ENCODE assay signal across 8 cellular contexts in genomic region chr1:52056110-52056936, GRCh38. TPM values are rescaled to one million over a fixed set of nuclear protein-coding genes. Genes with fewer than 3 reads are reported as not detected.
DNase-seq lines count a peak whose midpoint lies in the region; ATAC-seq, FAIRE-seq and TF ChIP-seq lines count a peak whose summit lies in the region.

Gene BTF3L4 (plus strand): TSS chr1:52056295. CDS start chr1:52059848, 3,553 bp downstream.

- peaks cover 9% of the 10 kb centered on the region; the same call in 1 of the 2 replicates for H4K20me1 ChIP-seq in SK-N-SH (ENCODE audit: insufficient read depth)

- H3K36me3 ChIP-seq in GM06990 (ENCODE audit: control insufficient read depth, insufficient read depth, low read length) = peaks cover 5% of the 10 kb centered on the region
- H3K36me3 ChIP-seq in SK-N-SH (replicated peaks in 1 of 2; ENCODE audit: control insufficient read depth in 1 of 2, insufficient read depth in 2 of 2, low read length in 1 of 2) = peaks cover 25 to 40% of the 10 kb centered on the region in 2 experiments
- H3K36me3 ChIP-seq in neutrophil = peaks cover 24% of the 10 kb centered on the region

- H3K4me1 ChIP-seq in SK-N-SH (ENCODE audit: control insufficient read depth in 1 of 2, insufficient read depth in 2 of 2, low read depth in 1 of 2, low read length in 1 of 2) (peaks cover 13 to 21% of the 10 kb centered on the region in 2 experiments), neutrophil (ENCODE audit: control insufficient read depth in 1 of 2, insufficient read depth in 1 of 2, low read depth in 1 of 2, low read length in 1 of 2) (peaks cover 26 to 36% of the 10 kb centered on the region in 2 experiments)

- H3K27ac Mint-ChIP-seq in activated naive CD4-positive, alpha-beta T cell treated with anti-CD3 and anti-CD28 coated beads, Interleukin-2, amount 10 ng/mL, durations not matched to agents 7 days and 5 days = peak within 1 kb of the TSS; percentile 97

- DNase-seq in GM06990 (ENCODE audit: extremely low read depth, insufficient read length) = peak; percentile 88
- DNase-seq in NCI-H1092 (lab: John Stamatoyannopoulos, UW) = peak; percentile 92
- peak; percentile 93 for DNase-seq in SK-N-SH
- peak; percentile 98 for DNase-seq in activated naive CD4-positive, alpha-beta T cell treated with anti-CD3 and anti-CD28 coated beads, Interleukin-2, amount 10 ng/mL, durations not matched to agents 7 days and 5 days
- peak; percentile 88 for DNase-seq in frontal cortex (ENCODE audit: low spot score in 2 of 2)
- peak; percentile 66 to 98 (median 93) for DNase-seq in substantia nigra (lab: John Stamatoyannopoulos, UW)

- CTCF ChIA-PET in SK-N-SH (lab: Yijun Ruan, JAX) = interaction anchor here (1.1 to 2.4 kb wide), 2 partner anchors 15 to 23 kb away, joined by 3 to 9 read pairs; partner anchors contain the start of gene KTI12
- CTCF ChIA-PET in activated naive CD4-positive, alpha-beta T cell treated with anti-CD3 and anti-CD28 coated beads, Interleukin-2, amount 10 ng/mL, durations not matched to agents 7 days and 5 days (lab: Charles Lee) = interaction anchor here (1.2 kb wide), 1 partner anchor 71 kb away, joined by 3 read pairs; no protein-coding TSS in a partner anchor

- peaks cover 28% of the 10 kb centered on the region for H3K36me3 Mint-ChIP-seq in activated naive CD4-positive, alpha-beta T cell treated with anti-CD3 and anti-CD28 coated beads, Interleukin-2, amount 10 ng/mL, durations not matched to agents 7 days and 5 days

- peak within 1 kb of the TSS; percentile 92 for H3K4me2 ChIP-seq in SK-N-SH

- no peak for TF ChIP-seq CTCF in GM06990 (IDR thresholded peaks at IDR 0.05; ENCODE audit: insufficient read depth, low read length, poor library complexity, severe bottlenecking)
- TF ChIP-seq CTCF in SK-N-SH (IDR thresholded peaks at IDR 0.05) = no peak
- TF ChIP-seq CTCF in neutrophil (IDR thresholded peaks at IDR 0.05) = no peak

- peak within 1 kb of the TSS; percentile 83 for H2AFZ ChIP-seq in SK-N-SH (ENCODE audit: low read depth)

- ATAC-seq in HG02571 (IDR thresholded peaks at IDR 0.05; ENCODE audit: unreplicated experiment) = peak; percentile 86

- peak within 1 kb of the TSS; percentile 87 for H3K9ac ChIP-seq in SK-N-SH

- H3F3A ChIP-seq in SK-N-SH (replicated peaks; ENCODE audit: insufficient read depth) = peaks cover 6% of the 10 kb centered on the region

- H3K4me1 Mint-ChIP-seq in activated naive CD4-positive, alpha-beta T cell treated with anti-CD3 and anti-CD28 coated beads, Interleukin-2, amount 10 ng/mL, durations not matched to agents 7 days and 5 days = peaks cover 52% of the 10 kb centered on the region

- 2% methylated on average over 15 of the region's 59 CpGs for whole genome bisulfite sequencing in SK-N-SH (ENCODE audit: low lambda C conversion rate)

- H3K4me3 ChIP-seq in GM06990 (replicated peaks; ENCODE audit: low read depth, low read length) (peak within 1 kb of the TSS; percentile 81), SK-N-SH (ENCODE audit: low read depth in 2 of 2, low read length in 1 of 2) (peak within 1 kb of the TSS; percentile 91 to 98), neutrophil (ENCODE audit: low read depth in 1 of 2, low read length in 1 of 2) (peak within 1 kb of the TSS; percentile 91 to 98)

- no peaks in the 10 kb centered on the region for H3K27me3 Mint-ChIP-seq in activated naive CD4-positive, alpha-beta T cell treated with anti-CD3 and anti-CD28 coated beads, Interleukin-2, amount 10 ng/mL, durations not matched to agents 7 days and 5 days

- H3K27ac ChIP-seq in SK-N-SH (ENCODE audit: low read depth in 2 of 2, low read length in 1 of 2) = peak within 1 kb of the TSS; percentile 87 to 98
- H3K27ac ChIP-seq in neutrophil = peak within 1 kb of the TSS; percentile 88
- H3K27ac ChIP-seq in substantia nigra (ENCODE audit: low read depth, low read length, poor library complexity, severe bottlenecking) = peak within 1 kb of the TSS; percentile 89

- peak within 1 kb of the TSS; percentile 93 for H3K4me3 Mint-ChIP-seq in activated naive CD4-positive, alpha-beta T cell treated with anti-CD3 and anti-CD28 coated beads, Interleukin-2, amount 10 ng/mL, durations not matched to agents 7 days and 5 days

- no peak for FAIRE-seq in frontal cortex (lab: Jason Lieb, UNC)

- H3K9me3 ChIP-seq in SK-N-SH = no peaks in the 10 kb centered on the region
- no peaks in the 10 kb centered on the region for H3K9me3 ChIP-seq in neutrophil

- no peaks in the 10 kb centered on the region for H3K9me2 ChIP-seq in SK-N-SH

- H3K79me2 ChIP-seq in SK-N-SH (ENCODE audit: insufficient read depth) = peaks cover 84% of the 10 kb centered on the region

- TF ChIP-seq EP300 in SK-N-SH (IDR thresholded peaks at IDR 0.05; ENCODE audit: borderline replicate concordance in 1 of 2, low read depth in 1 of 2, low read length in 1 of 2) = no peak

- POLR2A ChIA-PET in SK-N-SH (lab: Yijun Ruan, JAX) = interaction anchor here (0.9 to 1.4 kb wide), 6 partner anchors 13 to 349 kb away, joined by 3 to 15 read pairs (median 4); partner anchors contain the start of genes KTI12 and PRPF38A

- H3K9me3 Mint-ChIP-seq in activated naive CD4-positive, alpha-beta T cell treated with anti-CD3 and anti-CD28 coated beads, Interleukin-2, amount 10 ng/mL, durations not matched to agents 7 days and 5 days = no peaks in the 10 kb centered on the region

- TF ChIP-seq RAD21 in SK-N-SH (IDR thresholded peaks at IDR 0.05; ENCODE audit: low read length) = no peak

- H3K27me3 ChIP-seq in GM06990 (replicated peaks; ENCODE audit: control insufficient read depth, insufficient read depth, low read length) (no peaks in the 10 kb centered on the region), SK-N-SH (ENCODE audit: insufficient read depth) (no peaks in the 10 kb centered on the region), neutrophil (no peaks in the 10 kb centered on the region)

TF ChIP-seq in SK-N-SH, 30 proteins besides CTCF, POLR2A, EP300 and RAD21 (continues in another document):
- no peak for TF ChIP-seq TCF12 (IDR thresholded peaks at IDR 0.05)
- peak; percentile 87 for TF ChIP-seq USF1 (IDR thresholded peaks at IDR 0.05; ENCODE audit: borderline replicate concordance, low read depth)
- no peak for TF ChIP-seq REST (IDR thresholded peaks at IDR 0.05; ENCODE audit: low read depth, low read length)
- TF ChIP-seq SIN3A (IDR thresholded peaks at IDR 0.05; ENCODE audit: borderline replicate concordance, low read depth, low read length) = 0 out of 2 replicates have a peak, but pooled peaks have one; percentile 47
- no peak for TF ChIP-seq ELF1 (IDR thresholded peaks at IDR 0.05)
- TF ChIP-seq MEF2A (IDR thresholded peaks at IDR 0.05; ENCODE audit: borderline replicate concordance, low read depth) = no peak
- no peak for TF ChIP-seq FOXJ3 (CRISPR knock-in tag; IDR thresholded peaks at IDR 0.05)
- TF ChIP-seq FOSL2 (IDR thresholded peaks at IDR 0.05; ENCODE audit: borderline replicate concordance, low read depth) = no peak
- no peak for TF ChIP-seq CHD2 (IDR thresholded peaks at IDR 0.05; ENCODE audit: low read length, partially characterized antibody)
- no peak; the same call in 1 of the 2 replicates for TF ChIP-seq TAF1 (IDR thresholded peaks at IDR 0.05; ENCODE audit: borderline replicate concordance, low read depth, low read length)
- TF ChIP-seq YY1 (IDR thresholded peaks at IDR 0.05; ENCODE audit: low read depth) = peak; percentile 88
- TF ChIP-seq NFIC (IDR thresholded peaks at IDR 0.05; ENCODE audit: borderline replicate concordance) = no peak
- peak; percentile 78 for TF ChIP-seq POLR2AphosphoS5 (IDR thresholded peaks at IDR 0.05; ENCODE audit: low read depth, low read length)
- peak; percentile 63 for TF ChIP-seq GABPA (IDR thresholded peaks at IDR 0.05; ENCODE audit: low read depth)

RNA-seq across cellular contexts. Expression of gene BTF3L4, which starts in this region (rescaled TPM):
- polyA plus RNA-seq in SK-N-SH (2012; rRNA removed) = 26.1 and 40.3 TPM in 2 replicates
- polyA plus RNA-seq in SK-N-SH (2012; cell fraction: cytosol; rRNA removed) = 48.0 and 67.3 TPM in 2 replicates
- polyA plus RNA-seq in SK-N-SH (2012; cell fraction: nucleus; rRNA removed) = 8.5 and 23.7 TPM in 2 replicates
- 179 TPM for total RNA-seq in frontal cortex

Comparison
In these comparisons a context has a peak if more than half of its experiments do, and no peak if none do; other contexts are left out.
1. Peak in every context shown above with its lines: DNase-seq, ATAC-seq, H3K4me3 ChIP-seq and H3K27ac ChIP-seq.